In genomic region chr15:45236806-45237205, GRCh38 we compare ENCODE assay signal across 1 cellular context. TPM values are rescaled to one million over a fixed set of nuclear protein-coding genes. Genes with fewer than 3 reads are reported as not detected.
"Had no signal": no experiment of that assay in that cellular context is flagged by ENCODE, and none has a peak within 500 bp of the region (broad histone marks: within the 10 kb centered on the region; RNA-seq: fewer than 3 reads in every experiment).

No MANE protein-coding gene starts in this region.

RNA-seq across cellular contexts. Expression of gene SLC28A2, which starts 15.2 kb away (rescaled TPM):
- polyA plus RNA-seq: IgD-negative memory B cell had no signal
